In genomic region chr4:25528391-25528790, GRCh38 we compare ENCODE assay signal across 8 cellular contexts.
"Had no signal": no experiment of that assay in that cellular context is flagged by ENCODE, and none has a peak within 500 bp of the region (broad histone marks: within the 10 kb centered on the region; RNA-seq: fewer than 3 reads in every experiment).

No MANE protein-coding gene starts in this region.

- FAIRE-seq: G401.6, GM12878, GM12891, GM12892, GM18507, GM19239 had no signal

- DNase-seq: GDM1, GF-D8 had no signal

- H3K4me3 ChIP-seq: GM12878 had no signal

- ATAC-seq: GM12878 had no signal
